ENCODE assay signal across 8 cellular contexts in the genomic region with DNA sequence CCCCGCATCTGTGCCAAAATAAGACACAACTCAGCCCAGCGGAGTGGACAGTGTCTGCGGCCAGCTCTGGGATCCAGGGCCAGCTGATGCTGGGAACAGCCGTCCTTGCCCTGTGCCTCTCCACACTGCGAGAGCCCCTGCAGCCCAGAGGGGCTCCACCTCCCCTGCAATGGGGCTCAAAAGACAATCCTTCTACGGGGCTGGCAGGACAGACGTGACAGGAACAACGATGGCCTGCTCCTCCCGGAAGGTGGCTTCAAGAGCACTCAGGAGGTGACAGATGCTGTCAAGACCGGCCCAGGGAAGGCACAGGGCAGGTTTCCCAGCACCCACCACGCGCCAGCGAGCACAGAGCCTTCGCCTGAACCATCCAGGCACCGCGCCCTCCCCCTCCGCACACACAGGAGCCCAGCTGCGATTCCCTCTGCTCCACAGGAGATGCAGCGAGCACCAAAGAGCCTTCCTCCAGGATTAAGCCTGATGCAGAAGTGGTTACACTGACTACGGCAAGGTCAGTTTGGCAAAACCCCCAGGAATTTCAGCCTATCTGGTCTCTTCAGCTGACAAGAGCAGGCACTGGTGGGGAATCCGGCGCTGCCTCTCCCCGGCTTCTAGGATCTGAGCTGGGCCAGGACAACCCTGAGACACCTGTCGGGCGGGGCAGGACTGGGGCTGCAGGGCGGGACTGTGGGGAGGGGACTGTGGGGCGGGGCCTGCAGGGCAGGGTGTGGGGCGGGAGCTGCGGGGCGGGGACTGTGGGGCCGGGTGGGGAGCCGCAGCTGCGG.
DNase-seq lines count a peak whose midpoint lies in the region; ATAC-seq and TF ChIP-seq lines count a peak whose summit lies in the region.

No MANE protein-coding gene starts in this region.

- H3K4me3 ChIP-seq in choroid plexus epithelial cell (ENCODE audit: low read depth, low read length) = no peak overlapping the region

- DNase-seq in EH (ENCODE audit: low read depth) (peak; percentile 33), NCI-H2171 treated with DMSO at 0.1 percent for 48 hours (lab: John Stamatoyannopoulos, UW) (peak; percentile 96), choroid plexus epithelial cell (ENCODE audit: low read depth) (peak; percentile 55), mesothelial cell of epicardium (ENCODE audit: low spot score in 2 of 2, unreplicated experiment in 2 of 2) (peak in 1 of 2 experiments; percentile 48), AML-193 (lab: John Stamatoyannopoulos, UW) (no peak)
- no peak for DNase-seq in activated CD4-positive, alpha-beta T cell treated with anti-CD3 and anti-CD28 coated beads for 4 hours

- H3K9me3 Mint-ChIP-seq in mesothelial cell of epicardium = no peaks in the 10 kb centered on the region

- ATAC-seq in HG03439 (IDR thresholded peaks at IDR 0.05; ENCODE audit: unreplicated experiment) (no peak), HG03442 (IDR thresholded peaks at IDR 0.05; ENCODE audit: unreplicated experiment) (no peak)

- no peaks in the 10 kb centered on the region for H3K27me3 Mint-ChIP-seq in mesothelial cell of epicardium (ENCODE audit: low read depth)

- peak overlapping the region; percentile 76 for H3K27ac Mint-ChIP-seq in mesothelial cell of epicardium

- H3K4me1 Mint-ChIP-seq in mesothelial cell of epicardium = peaks cover 65% of the 10 kb centered on the region

- H3K4me3 Mint-ChIP-seq in mesothelial cell of epicardium = peak overlapping the region; percentile 7

- no peaks in the 10 kb centered on the region for H3K36me3 Mint-ChIP-seq in mesothelial cell of epicardium

- TF ChIP-seq CTCF in choroid plexus epithelial cell (conservative IDR thresholded peaks at IDR 0.05; ENCODE audit: low read depth, low read length) (no peak), mesothelial cell of epicardium (IDR thresholded peaks at IDR 0.05; ENCODE audit: unreplicated experiment) (no peak)

Comparison
In these comparisons a context has a peak if more than half of its experiments do, and no peak if none do; other contexts are left out.
1. DNase-seq: peak in EH (single experiment), NCI-H2171 treated with DMSO at 0.1 percent for 48 hours (single experiment) and choroid plexus epithelial cell (single experiment); none in activated CD4-positive, alpha-beta T cell treated with anti-CD3 and anti-CD28 coated beads for 4 hours (0 of 2) and AML-193 (0 of 2).